Comparison of ENCODE assay signal across 9 cellular contexts in the genomic region with DNA sequence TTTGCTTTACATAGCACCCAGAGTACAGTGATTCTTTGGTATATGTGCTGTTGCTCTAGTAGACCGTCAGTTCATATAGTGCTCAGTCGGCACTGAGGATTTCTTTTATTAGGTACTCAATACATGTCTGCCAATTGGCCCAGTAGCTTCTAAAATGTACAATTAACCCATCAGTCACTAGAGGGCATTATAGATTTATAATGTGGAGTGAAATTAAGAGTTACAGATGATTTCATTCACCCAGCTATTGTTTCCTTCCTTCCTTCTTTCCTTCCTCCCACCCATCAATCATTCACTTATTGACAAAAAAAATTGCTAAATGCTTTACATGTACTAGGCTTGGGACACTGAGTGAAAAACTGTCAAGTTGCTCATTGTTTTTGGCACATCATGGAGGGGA.
DNase-seq lines count a peak whose midpoint lies in the region; ATAC-seq and TF ChIP-seq lines count a peak whose summit lies in the region.
"Had no signal": no experiment of that assay in that cellular context is flagged by ENCODE, and none has a peak within 500 bp of the region (broad histone marks: within the 10 kb centered on the region; RNA-seq: fewer than 3 reads in every experiment).

No MANE protein-coding gene starts in this region.

- H3K36me3 ChIP-seq in vagina (no peaks in the 10 kb centered on the region), thyroid gland (no peaks in the 10 kb centered on the region)

- H3K9me3 ChIP-seq in vagina (no peaks in the 10 kb centered on the region), thyroid gland (no peaks in the 10 kb centered on the region)

- TF ChIP-seq CTCF in epithelial cell of proximal tubule (conservative IDR thresholded peaks at IDR 0.05; ENCODE audit: low read depth, low read length) (peak; percentile 41), vagina (IDR thresholded peaks at IDR 0.05) (no peak), thyroid gland (IDR thresholded peaks at IDR 0.05) (peak in 2 of 6 experiments; percentile 22 to 30)

- TF ChIP-seq POLR2A in vagina (IDR thresholded peaks at IDR 0.05): no peak
- no peak for TF ChIP-seq POLR2A in thyroid gland (IDR thresholded peaks at IDR 0.05)

- H3K27ac ChIP-seq in vagina (peak overlapping the region; percentile 78), thyroid gland (no peak overlapping the region)

- ATAC-seq in left ventricle myocardium superior (peak; percentile 14), Right ventricle myocardium superior (ENCODE audit: poor library complexity) (no peak)

- no peak for DNase-seq in left ventricle myocardium superior
- no peak for DNase-seq in Right ventricle myocardium superior
- DNase-seq in NCI-H82 treated with DMSO at 0.1 percent for 48 hours (lab: John Stamatoyannopoulos, UW; ENCODE audit: unreplicated experiment): peak; percentile 34
- no peak for DNase-seq in epithelial cell of proximal tubule (ENCODE audit: low read depth)
- DNase-seq in vagina (ENCODE audit: extremely low spot score in 2 of 2): no peak
- no peak for DNase-seq in kidney glomerular epithelial cell (lab: John Stamatoyannopoulos, UW)
- DNase-seq in thyroid gland: no peak
- DNase-seq in activated naive CD4-positive, alpha-beta T cell (lab: John Stamatoyannopoulos, UW): no peak
- DNase-seq: activated CD4-positive, alpha-beta T cell treated with anti-CD3 and anti-CD28 coated beads, Interleukin-2, amount 50 U/mL, for 4 hours had no signal

- WGBS in thyroid gland, 2 donors: 57 to 83% methylated on average over 2 of the region's 2 CpGs

- no peak overlapping the region for H3K4me3 ChIP-seq in epithelial cell of proximal tubule (ENCODE audit: low read depth, low read length)
- no peak overlapping the region for H3K4me3 ChIP-seq in vagina
- H3K4me3 ChIP-seq in thyroid gland (replicated peaks in 1 of 3): no peak overlapping the region

- H3K27me3 ChIP-seq in vagina: no peaks in the 10 kb centered on the region
- H3K27me3 ChIP-seq in thyroid gland: no peaks in the 10 kb centered on the region

- peaks cover 30% of the 10 kb centered on the region for H3K4me1 ChIP-seq in vagina
- peaks cover 6 to 15% of the 10 kb centered on the region in 2 donors for H3K4me1 ChIP-seq in thyroid gland

- intact Hi-C loops in left ventricle myocardium superior (cut with micrococcal nuclease) (no loop called here), Right ventricle myocardium superior (cut with DNase I) (no loop called here), vagina (cut with DNase I) (no loop called here), thyroid gland (cut with DNase I) (no loop called here)
